ENCODE assay signal across 22 cellular contexts in genomic region chr6:111920581-111920980, GRCh38.
"Had no signal": no experiment of that assay in that cellular context is flagged by ENCODE, and none has a peak within 500 bp of the region (broad histone marks: within the 10 kb centered on the region; RNA-seq: fewer than 3 reads in every experiment).

No MANE protein-coding gene starts in this region.

- H3K36me3 ChIP-seq: lower lobe of right lung, thoracic aorta, upper lobe of left lung had no signal

- FAIRE-seq: endometrium, frontal cortex, islet of Langerhans had no signal

- H3K4me1 ChIP-seq: body of pancreas, lower lobe of right lung, upper lobe of left lung had no signal

- H3K9me3 ChIP-seq: body of pancreas, lower lobe of right lung, thoracic aorta, upper lobe of left lung had no signal

- ATAC-seq: activated CD4-positive, CD25-positive, alpha-beta regulatory T cell treated with anti-CD3 and anti-CD28 coated beads, Interleukin-2, amount 50 U/mL, for 24 hours; activated CD8-positive, alpha-beta T cell treated with anti-CD3 and anti-CD28 coated beads, Interleukin-2, amount 10 ng/mL, durations not matched to agents 7 days and 5 days; body of pancreas; left colon; lower lobe of right lung; stimulated activated naive B cell treated with anti-CD40 and anti-IgM and Interleukin-4, amounts not matched to agents 10 μg/mL and 1 μg/mL and 100 μg/mL, for 72 hours had no signal

- H3K4me3 ChIP-seq: body of pancreas, dorsolateral prefrontal cortex, lower lobe of right lung, thoracic aorta, upper lobe of left lung had no signal

- H3K27ac ChIP-seq: body of pancreas, dorsolateral prefrontal cortex, lower lobe of right lung, thoracic aorta, upper lobe of left lung had no signal

- H3K27me3 ChIP-seq: body of pancreas, dorsolateral prefrontal cortex, upper lobe of left lung had no signal

- DNase-seq: activated CD4-positive, alpha-beta T cell treated with anti-CD3 and anti-CD28 coated beads, Interleukin-2, amount 10 ng/mL, durations not matched to agents 7 days and 5 days; activated CD8-positive, alpha-beta T cell treated with anti-CD3 and anti-CD28 coated beads, Interleukin-2, amount 10 ng/mL, durations not matched to agents 7 days and 5 days; activated naive CD4-positive, alpha-beta T cell treated with Interleukin-2 at 50 U/mL for 16 hours; activated naive CD8-positive, alpha-beta T cell treated with anti-CD3 and anti-CD28 coated beads, Interleukin-2, amount 10 ng/mL, durations not matched to agents 7 days and 5 days; activated T-cell treated with anti-CD3 and anti-CD28 coated beads, Interleukin-2, amount 50 U/mL, for 24 hours; amygdala; body of pancreas; caudate nucleus; dorsolateral prefrontal cortex; erythroblast; head of caudate nucleus; left colon; lower lobe of right lung; retina; stimulated activated naive B cell treated with anti-CD40 and anti-IgM and Interleukin-4, amounts not matched to agents 10 μg/mL and 1 μg/mL and 100 μg/mL, for 72 hours; T1000 had no signal
